7 cellular contexts compared by ENCODE assay signal in the genomic region with DNA sequence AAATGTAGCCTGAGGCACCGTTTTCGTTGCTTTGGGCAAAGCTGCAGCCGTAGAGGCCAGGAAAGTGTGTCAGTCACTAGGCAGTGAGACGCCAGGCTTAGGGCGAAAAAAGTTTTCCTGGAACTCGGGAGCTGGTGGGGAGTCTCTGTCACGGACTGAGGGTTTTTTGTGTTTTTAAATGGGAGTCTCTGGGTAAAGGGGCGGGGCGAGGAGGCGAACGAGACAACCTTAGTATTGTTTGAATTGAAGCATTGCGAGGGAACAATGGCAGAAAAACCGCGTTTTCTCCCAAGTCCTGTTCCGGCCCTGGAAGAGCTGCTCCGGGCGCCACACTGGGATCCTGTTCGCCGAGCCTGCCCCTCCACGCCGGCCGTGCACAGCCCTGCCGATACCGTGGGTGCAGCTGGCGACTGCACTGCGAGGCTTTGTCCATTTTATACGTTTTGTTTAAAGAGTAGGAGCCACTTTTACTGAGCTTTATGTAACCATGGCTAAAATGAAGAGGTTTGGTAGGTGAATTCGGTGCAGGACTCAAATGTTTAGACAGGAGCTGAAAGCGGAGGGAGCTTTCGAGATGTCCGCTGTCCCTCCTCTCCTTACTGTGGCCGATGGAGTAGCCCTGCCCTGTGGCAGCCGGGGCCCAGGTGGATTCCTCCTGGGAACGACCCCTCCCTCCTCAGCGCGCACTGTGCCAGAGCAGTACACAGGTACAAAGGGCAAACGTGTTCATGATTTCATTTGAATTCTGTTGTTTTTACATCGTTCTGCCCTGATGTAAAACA. TPM values are rescaled to one million over a fixed set of nuclear protein-coding genes. Genes with fewer than 3 reads are reported as not detected.
DNase-seq lines count a peak whose midpoint lies in the region; ATAC-seq and TF ChIP-seq lines count a peak whose summit lies in the region.

No MANE protein-coding gene starts in this region.

- H3K4me3 Mint-ChIP-seq in stimulated activated naive B cell treated with anti-CD40 and anti-IgM and Interleukin-4, amounts not matched to agents 10 μg/mL and 1 μg/mL and 100 μg/mL, for 72 hours = peak overlapping the region; percentile 17 to 18
- H3K4me3 Mint-ChIP-seq in activated CD4-positive, alpha-beta memory T cell treated with anti-CD3 and anti-CD28 coated beads for 36 hours = no peak overlapping the region

- CTCF ChIA-PET in activated CD4-positive, alpha-beta memory T cell treated with anti-CD3 and anti-CD28 coated beads for 36 hours (lab: Charles Lee) = no interaction called here

- peaks cover 7% of the 10 kb centered on the region; the same call in 1 of the 2 replicates for H3K27me3 ChIP-seq in HUES6 (ENCODE audit: control insufficient read depth, insufficient read depth, low read length)
- peaks cover 0 to 6% of the 10 kb centered on the region in 2 donors for H3K27me3 ChIP-seq in body of pancreas

- intact Hi-C loops in body of pancreas (cut with DNase I) = no loop called here
- intact Hi-C loops in activated CD4-positive, alpha-beta memory T cell treated with anti-CD3 and anti-CD28 coated beads for 36 hours (cut with micrococcal nuclease) = loop anchor here (10.0 kb wide), 1 partner anchor 106 kb away; no protein-coding TSS in a partner anchor

- H3K9me3 Mint-ChIP-seq in stimulated activated naive B cell treated with anti-CD40 and anti-IgM and Interleukin-4, amounts not matched to agents 10 μg/mL and 1 μg/mL and 100 μg/mL, for 72 hours = no peaks in the 10 kb centered on the region
- H3K9me3 Mint-ChIP-seq in activated CD4-positive, alpha-beta memory T cell treated with anti-CD3 and anti-CD28 coated beads for 36 hours = no peaks in the 10 kb centered on the region

- peaks cover 55 to 76% of the 10 kb centered on the region in 2 donors for H3K27me3 Mint-ChIP-seq in stimulated activated naive B cell treated with anti-CD40 and anti-IgM and Interleukin-4, amounts not matched to agents 10 μg/mL and 1 μg/mL and 100 μg/mL, for 72 hours
- peaks cover 55% of the 10 kb centered on the region for H3K27me3 Mint-ChIP-seq in activated CD4-positive, alpha-beta memory T cell treated with anti-CD3 and anti-CD28 coated beads for 36 hours

- 1% methylated on average over 38 of the region's 38 CpGs for WGBS in body of pancreas, 2 donors

- H3K36me3 ChIP-seq in HUES6 (ENCODE audit: control insufficient read depth, insufficient read depth, low read length) = peaks cover 8% of the 10 kb centered on the region
- no peaks in the 10 kb centered on the region for H3K36me3 ChIP-seq in body of pancreas (replicated peaks in 1 of 2; ENCODE audit: insufficient read depth in 1 of 2, low read depth in 2 of 2)

- H3K4me1 Mint-ChIP-seq in stimulated activated naive B cell treated with anti-CD40 and anti-IgM and Interleukin-4, amounts not matched to agents 10 μg/mL and 1 μg/mL and 100 μg/mL, for 72 hours = peaks cover 7 to 12% of the 10 kb centered on the region in 2 donors
- H3K4me1 Mint-ChIP-seq in activated CD4-positive, alpha-beta memory T cell treated with anti-CD3 and anti-CD28 coated beads for 36 hours (ENCODE audit: low read depth) = peaks cover 11% of the 10 kb centered on the region

- no peak for TF ChIP-seq CTCF in body of pancreas (IDR thresholded peaks at IDR 0.05)

- peak overlapping the region; percentile 93 for H3K9ac ChIP-seq in HUES6 (ENCODE audit: low read length)

- H3K4me3 ChIP-seq in HUES6 (ENCODE audit: low read depth, low read length) (peak overlapping the region; percentile 92), body of pancreas (peak overlapping the region; percentile 4 to 6)

- POLR2A ChIA-PET in activated CD4-positive, alpha-beta memory T cell treated with anti-CD3 and anti-CD28 coated beads for 36 hours (lab: Charles Lee) = no interaction called here

- peak in 1 of 3 donors; percentile 37 for TF ChIP-seq POLR2A in body of pancreas (IDR thresholded peaks at IDR 0.05)
- TF ChIP-seq POLR2A in GM18505 (IDR thresholded peaks at IDR 0.05; ENCODE audit: borderline replicate concordance, extremely low read depth, insufficient read depth, insufficient read length) = no peak

- H3K4me1 ChIP-seq in HUES6 (ENCODE audit: control insufficient read depth, insufficient read depth, low read length) = peaks cover 45% of the 10 kb centered on the region
- H3K4me1 ChIP-seq in body of pancreas = peaks cover 68% of the 10 kb centered on the region

- H3K36me3 Mint-ChIP-seq in stimulated activated naive B cell treated with anti-CD40 and anti-IgM and Interleukin-4, amounts not matched to agents 10 μg/mL and 1 μg/mL and 100 μg/mL, for 72 hours = peaks cover 0 to 5% of the 10 kb centered on the region in 2 donors
- no peaks in the 10 kb centered on the region for H3K36me3 Mint-ChIP-seq in activated CD4-positive, alpha-beta memory T cell treated with anti-CD3 and anti-CD28 coated beads for 36 hours

- peak overlapping the region; percentile 88 for H3K27ac Mint-ChIP-seq in stimulated activated naive B cell treated with anti-CD40 and anti-IgM and Interleukin-4, amounts not matched to agents 10 μg/mL and 1 μg/mL and 100 μg/mL, for 72 hours
- no peak overlapping the region for H3K27ac Mint-ChIP-seq in activated CD4-positive, alpha-beta memory T cell treated with anti-CD3 and anti-CD28 coated beads for 36 hours

- H3K9me3 ChIP-seq in HUES6 (ENCODE audit: control insufficient read depth, insufficient read depth, low read depth, low read length) (no peaks in the 10 kb centered on the region), body of pancreas (no peaks in the 10 kb centered on the region)

- DNase-seq in body of pancreas = peak in 3 of 4 donors; percentile 26 to 51 (median 46)
- DNase-seq in iris pigment epithelial cell (ENCODE audit: low read depth) = peak; percentile 69
- no peak for DNase-seq in stimulated activated naive B cell treated with anti-CD40 and anti-IgM and Interleukin-4, amounts not matched to agents 10 μg/mL and 1 μg/mL and 100 μg/mL, for 72 hours
- no peak for DNase-seq in activated CD4-positive, alpha-beta memory T cell treated with anti-CD3 and anti-CD28 coated beads for 36 hours

- no peak overlapping the region; the same call in 1 of the 2 replicates for H3K27ac ChIP-seq in HUES6 (ENCODE audit: low read depth, low read length)
- peak overlapping the region; percentile 18 to 82 (median 77) for H3K27ac ChIP-seq in body of pancreas

- ATAC-seq in body of pancreas (peak; percentile 43), GM18907 (IDR thresholded peaks at IDR 0.05; ENCODE audit: unreplicated experiment) (no peak), GM18505 (IDR thresholded peaks at IDR 0.05; ENCODE audit: unreplicated experiment) (no peak)
- no peak for ATAC-seq in stimulated activated naive B cell treated with anti-CD40 and anti-IgM and Interleukin-4, amounts not matched to agents 10 μg/mL and 1 μg/mL and 100 μg/mL, for 72 hours (replicated peaks)

RNA-seq across cellular contexts. Expression of gene COL4A2, which starts 1.5 kb away (rescaled TPM):
- 100 to 1,000 TPM in 1 of 2 donors, 10 to 100 TPM in 1; 69.3 to 230 TPM for total RNA-seq in body of pancreas
- not detected for total RNA-seq in activated CD4-positive, alpha-beta memory T cell treated with anti-CD3 and anti-CD28 coated beads for 36 hours

RNA-seq across cellular contexts. Expression of gene COL4A1, which starts 1.6 kb away (rescaled TPM):
- 100 to 1,000 TPM in 1 of 2 donors, 10 to 100 TPM in 1; 80.4 to 253 TPM for total RNA-seq in body of pancreas
- total RNA-seq in activated CD4-positive, alpha-beta memory T cell treated with anti-CD3 and anti-CD28 coated beads for 36 hours = not detected

Comparison
In these comparisons a context has a peak if more than half of its experiments do, and no peak if none do; other contexts are left out.
1. DNase-seq: peak in body of pancreas (3 of 4) and iris pigment epithelial cell (single experiment); none in stimulated activated naive B cell treated with anti-CD40 and anti-IgM and Interleukin-4, amounts not matched to agents 10 μg/mL and 1 μg/mL and 100 μg/mL, for 72 hours (single experiment) and activated CD4-positive, alpha-beta memory T cell treated with anti-CD3 and anti-CD28 coated beads for 36 hours (single experiment).
2. RNA of gene COL4A2, which starts 1.5 kb away (total RNA-seq): 69.3 to 230 TPM in body of pancreas; not detected in activated CD4-positive, alpha-beta memory T cell treated with anti-CD3 and anti-CD28 coated beads for 36 hours; every median in the first group is over 10 times any median in the second.
3. RNA of gene COL4A1, which starts 1.6 kb away (total RNA-seq): 80.4 to 253 TPM in body of pancreas; not detected in activated CD4-positive, alpha-beta memory T cell treated with anti-CD3 and anti-CD28 coated beads for 36 hours; every median in the first group is over 10 times any median in the second.